In genomic region chr10:13234736-13235135, GRCh38 we compare ENCODE assay signal across 20 cellular contexts. TPM values are rescaled to one million over a fixed set of nuclear protein-coding genes. Genes with fewer than 3 reads are reported as not detected.
"Had no signal": no experiment of that assay in that cellular context is flagged by ENCODE, and none has a peak within 500 bp of the region (broad histone marks: within the 10 kb centered on the region; RNA-seq: fewer than 3 reads in every experiment).

No MANE protein-coding gene starts in this region.

RNA-seq across cellular contexts. Expression of gene UCMA, which starts 0.6 kb away (rescaled TPM):
- total RNA-seq: activated naive CD4-positive, alpha-beta T cell treated with anti-CD3 and anti-CD28 coated beads for 36 hours; activated naive CD4-positive, alpha-beta T cell treated with anti-CD3 and anti-CD28 coated beads, Interleukin-2, amount 50 U/mL, for 72 hours; activated naive CD8-positive, alpha-beta T cell treated with anti-CD3 and anti-CD28 coated beads for 36 hours; activated naive CD8-positive, alpha-beta T cell treated with anti-CD3 and anti-CD28 coated beads, Interleukin-2, amount 10 ng/mL, durations not matched to agents 7 days and 5 days; activated T-cell treated with anti-CD3 and anti-CD28 coated beads, Interleukin-2, amount 50 U/mL, for 4 hours; activated T-cell treated with anti-CD3 and anti-CD28 coated beads, Interleukin-2, amount 50 U/mL, for 72 hours; activated T-helper 1 cell treated with anti-CD3 and anti-CD28 coated beads, Interleukin-12 subunit alpha, Interleukin-12 subunit beta, Interleukin-2, Interleukin-4 antibody, amounts not matched to agents 30 ng/mL and 10 ng/mL and 1 ng/mL, durations not matched to agents 14 hours and 24 hours and 36 hours; activated T-helper 17 cell treated with anti-CD3 and anti-CD28 coated beads, Interleukin-2, amount 50 U/mL, for 72 hours; activated T-helper 2 cell treated with anti-CD3 and anti-CD28 coated beads, Interferon-gamma antibody, Interleukin-2, Interleukin-4, amounts not matched to agents 10 μg/mL and 5 μg/mL and 100 μg/mL, durations not matched to agents 14 hours and 24 hours and 36 hours; adrenal gland; aorta; ascending aorta; astrocyte; body of pancreas; breast epithelium; bronchial epithelial cell; cardiac muscle cell; cardiac septum; cerebellum had no signal
- polyA plus RNA-seq: adipose tissue, adrenal gland, aorta, cardiac muscle cell had no signal
